In the genomic region with DNA sequence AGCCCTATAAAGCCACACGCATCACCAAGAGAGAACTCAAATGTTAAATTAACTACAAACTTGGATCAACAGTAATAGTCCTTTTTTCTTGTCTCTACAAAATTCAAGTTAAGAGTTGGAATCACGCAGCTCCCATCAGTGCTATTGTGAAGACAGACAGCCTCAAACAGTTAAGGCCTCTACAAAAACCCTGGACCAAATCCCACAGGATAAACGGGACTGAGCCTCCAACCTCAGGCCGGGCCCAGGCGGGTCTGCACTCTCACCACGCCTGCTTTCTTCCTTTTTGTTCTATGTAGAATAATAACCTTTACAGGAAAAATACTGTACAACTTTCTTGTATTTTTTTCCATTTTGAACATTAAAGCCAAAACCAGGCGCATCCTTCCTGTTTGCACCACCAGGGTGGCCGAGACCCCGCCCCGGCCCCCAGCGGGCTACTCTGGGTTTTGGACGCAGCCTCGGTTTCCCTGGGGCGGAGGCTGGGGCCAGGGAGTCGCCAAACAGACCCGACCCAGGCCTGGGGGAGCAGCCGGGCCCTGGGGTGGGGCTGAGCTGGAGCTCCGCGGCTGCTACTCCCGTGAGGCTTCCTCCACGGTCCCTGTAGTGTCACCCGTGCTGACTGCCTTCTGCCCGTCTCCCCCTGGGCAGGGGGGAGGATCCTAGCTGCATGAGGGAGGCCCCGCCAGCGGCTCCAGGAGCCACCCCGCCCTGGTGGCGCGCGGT, we compare ENCODE assay signal across 12 cellular contexts.
DNase-seq lines count a peak whose midpoint lies in the region; ATAC-seq, FAIRE-seq and TF ChIP-seq lines count a peak whose summit lies in the region.
"Had no signal": no experiment of that assay in that cellular context is flagged by ENCODE, and none has a peak within 500 bp of the region (broad histone marks: within the 10 kb centered on the region; RNA-seq: fewer than 3 reads in every experiment).

No MANE protein-coding gene starts in this region.

- H3K9me3 Mint-ChIP-seq in activated naive CD8-positive, alpha-beta T cell treated with anti-CD3 and anti-CD28 coated beads, Interleukin-2, amount 10 ng/mL, durations not matched to agents 7 days and 5 days: no peaks in the 10 kb centered on the region
- no peaks in the 10 kb centered on the region for H3K9me3 Mint-ChIP-seq in activated naive CD8-positive, alpha-beta T cell treated with anti-CD3 and anti-CD28 coated beads, Interleukin-2, amount 50 U/mL, for 24 hours
- H3K9me3 Mint-ChIP-seq in astrocyte (ENCODE audit: unreplicated experiment): no peaks in the 10 kb centered on the region
- H3K9me3 Mint-ChIP-seq: stimulated activated naive B cell treated with anti-CD40 and anti-IgM and Interleukin-4, amounts not matched to agents 10 μg/mL and 1 μg/mL and 100 μg/mL, for 72 hours had no signal

- no peak overlapping the region for H3K18ac ChIP-seq in mesenchymal stem cell (ENCODE audit: low read depth in 1 of 2, low read length in 2 of 2)

- peak overlapping the region; percentile 23 for H3K4me3 ChIP-seq in astrocyte (ENCODE audit: insufficient read depth, low read depth, low read length)
- peak overlapping the region in 1 of 2 experiments; percentile 51 for H3K4me3 ChIP-seq in mesenchymal stem cell (ENCODE audit: insufficient read depth in 1 of 2, low read depth in 1 of 2, low read length in 2 of 2)
- peak overlapping the region; percentile 17 to 56 (median 31) for H3K4me3 ChIP-seq in tibial nerve
- H3K4me3 ChIP-seq: K562 had no signal

- peak overlapping the region; percentile 9 for H2BK15ac ChIP-seq in mesenchymal stem cell (ENCODE audit: low read depth, poor library complexity, severe bottlenecking)

- no peak overlapping the region for H2BK120ac ChIP-seq in mesenchymal stem cell (ENCODE audit: low read depth, low read length)

- H3K36me3 Mint-ChIP-seq in activated naive CD8-positive, alpha-beta T cell treated with anti-CD3 and anti-CD28 coated beads, Interleukin-2, amount 10 ng/mL, durations not matched to agents 7 days and 5 days: no peaks in the 10 kb centered on the region
- H3K36me3 Mint-ChIP-seq in activated naive CD8-positive, alpha-beta T cell treated with anti-CD3 and anti-CD28 coated beads, Interleukin-2, amount 50 U/mL, for 24 hours (ENCODE audit: low read depth): peaks cover 1% of the 10 kb centered on the region
- no peaks in the 10 kb centered on the region for H3K36me3 Mint-ChIP-seq in astrocyte (ENCODE audit: low read depth, unreplicated experiment)

- H3K79me1 ChIP-seq in mesenchymal stem cell (replicated peaks; ENCODE audit: low read length, poor library complexity, severe bottlenecking): no peaks in the 10 kb centered on the region

- no peak overlapping the region for H3K14ac ChIP-seq in mesenchymal stem cell (ENCODE audit: low read length in 2 of 2)

- POLR2A ChIA-PET in activated naive CD8-positive, alpha-beta T cell treated with anti-CD3 and anti-CD28 coated beads, Interleukin-2, amount 10 ng/mL, durations not matched to agents 7 days and 5 days (lab: Charles Lee): no interaction called here

- no peak overlapping the region for H4K8ac ChIP-seq in mesenchymal stem cell (ENCODE audit: low read length)

- H3K9ac ChIP-seq in astrocyte (ENCODE audit: low read length) (no peak overlapping the region), mesenchymal stem cell (ENCODE audit: low read length) (no peak overlapping the region)

- H3K4me1 Mint-ChIP-seq in activated naive CD8-positive, alpha-beta T cell treated with anti-CD3 and anti-CD28 coated beads, Interleukin-2, amount 10 ng/mL, durations not matched to agents 7 days and 5 days: no peaks in the 10 kb centered on the region
- peaks cover 2% of the 10 kb centered on the region for H3K4me1 Mint-ChIP-seq in activated naive CD8-positive, alpha-beta T cell treated with anti-CD3 and anti-CD28 coated beads, Interleukin-2, amount 50 U/mL, for 24 hours
- no peaks in the 10 kb centered on the region for H3K4me1 Mint-ChIP-seq in astrocyte (ENCODE audit: low read depth, unreplicated experiment)
- H3K4me1 Mint-ChIP-seq: stimulated activated naive B cell treated with anti-CD40 and anti-IgM and Interleukin-4, amounts not matched to agents 10 μg/mL and 1 μg/mL and 100 μg/mL, for 72 hours had no signal

- no peak overlapping the region for H3K23ac ChIP-seq in mesenchymal stem cell (ENCODE audit: low read length in 2 of 2)

- H3K4me1 ChIP-seq in astrocyte (ENCODE audit: insufficient read depth, low read length) (no peaks in the 10 kb centered on the region), mesenchymal stem cell (ENCODE audit: control insufficient read depth, insufficient read depth, low read depth, low read length) (peaks cover 30% of the 10 kb centered on the region), tibial nerve (peaks cover 0 to 51% (median 12%) of the 10 kb centered on the region in 4 donors)

- H4K91ac ChIP-seq in mesenchymal stem cell (ENCODE audit: low read length): no peak overlapping the region

- peak; percentile 16 for ATAC-seq in activated naive CD8-positive, alpha-beta T cell treated with anti-CD3 and anti-CD28 coated beads, Interleukin-2, amount 10 ng/mL, durations not matched to agents 7 days and 5 days (ENCODE audit: low read depth)
- ATAC-seq in activated naive CD8-positive, alpha-beta T cell treated with anti-CD3 and anti-CD28 coated beads, Interleukin-2, amount 50 U/mL, for 24 hours: no peak
- no peak for ATAC-seq in GM21528 (IDR thresholded peaks at IDR 0.05; ENCODE audit: low FRiP score, unreplicated experiment)
- ATAC-seq in GM21526 (IDR thresholded peaks at IDR 0.05; ENCODE audit: low FRiP score, unreplicated experiment): no peak
- ATAC-seq: K562 had no signal

- TF ChIP-seq POLR2A in tibial nerve (IDR thresholded peaks at IDR 0.05): no peak

- H3K4me3 Mint-ChIP-seq in activated naive CD8-positive, alpha-beta T cell treated with anti-CD3 and anti-CD28 coated beads, Interleukin-2, amount 10 ng/mL, durations not matched to agents 7 days and 5 days: no peak overlapping the region
- H3K4me3 Mint-ChIP-seq in activated naive CD8-positive, alpha-beta T cell treated with anti-CD3 and anti-CD28 coated beads, Interleukin-2, amount 50 U/mL, for 24 hours: no peak overlapping the region
- no peak overlapping the region for H3K4me3 Mint-ChIP-seq in astrocyte (ENCODE audit: unreplicated experiment)
- H3K4me3 Mint-ChIP-seq: stimulated activated naive B cell treated with anti-CD40 and anti-IgM and Interleukin-4, amounts not matched to agents 10 μg/mL and 1 μg/mL and 100 μg/mL, for 72 hours had no signal

- TF ChIP-seq CTCF in astrocyte (IDR thresholded peaks at IDR 0.05; ENCODE audit: insufficient read depth, low read depth, low read length) (no peak), tibial nerve (IDR thresholded peaks at IDR 0.05) (no peak)

- no peaks in the 10 kb centered on the region for H3K36me3 ChIP-seq in astrocyte (ENCODE audit: insufficient read depth, low read length)
- peaks cover 0 to 15% of the 10 kb centered on the region in 2 experiments for H3K36me3 ChIP-seq in mesenchymal stem cell (ENCODE audit: control insufficient read depth in 1 of 2, insufficient read depth in 2 of 2, low read depth in 1 of 2, low read length in 2 of 2)
- H3K36me3 ChIP-seq in tibial nerve: no peaks in the 10 kb centered on the region

- H2BK5ac ChIP-seq in mesenchymal stem cell (ENCODE audit: low read depth, low read length, poor library complexity, severe bottlenecking): no peak overlapping the region

- WGBS in mesenchymal stem cell: 51% methylated on average over 23 of the region's 29 CpGs
- 33 to 46% methylated on average over 17 to 26 of the region's 29 CpGs for WGBS in tibial nerve, 2 donors

- peak overlapping the region; percentile 66 for H3K4me2 ChIP-seq in astrocyte (ENCODE audit: low read length)
- H3K4me2 ChIP-seq in mesenchymal stem cell (ENCODE audit: low read length, poor library complexity, severe bottlenecking): peak overlapping the region; percentile 76

- H3K9me3 ChIP-seq in astrocyte (ENCODE audit: insufficient read depth, low read depth, low read length): peaks cover 6% of the 10 kb centered on the region
- H3K9me3 ChIP-seq in mesenchymal stem cell (ENCODE audit: control insufficient read depth, low read length): no peaks in the 10 kb centered on the region
- H3K9me3 ChIP-seq in tibial nerve: no peaks in the 10 kb centered on the region

- H3K27me3 ChIP-seq in astrocyte (ENCODE audit: insufficient read depth, low read length) (peaks cover 8% of the 10 kb centered on the region), mesenchymal stem cell (ENCODE audit: control insufficient read depth in 1 of 2, insufficient read depth in 1 of 2, low read length in 2 of 2) (peaks cover 0 to 33% of the 10 kb centered on the region in 2 experiments), tibial nerve (peaks cover 0 to 38% of the 10 kb centered on the region in 2 donors)

- H3K27me3 Mint-ChIP-seq in activated naive CD8-positive, alpha-beta T cell treated with anti-CD3 and anti-CD28 coated beads, Interleukin-2, amount 10 ng/mL, durations not matched to agents 7 days and 5 days: peaks cover 1% of the 10 kb centered on the region
- H3K27me3 Mint-ChIP-seq in activated naive CD8-positive, alpha-beta T cell treated with anti-CD3 and anti-CD28 coated beads, Interleukin-2, amount 50 U/mL, for 24 hours: peaks cover 4% of the 10 kb centered on the region
- H3K27me3 Mint-ChIP-seq in astrocyte (ENCODE audit: low read depth, unreplicated experiment): peaks cover 6% of the 10 kb centered on the region

- no peak for FAIRE-seq in astrocyte (lab: Jason Lieb, UNC)
- FAIRE-seq: K562 had no signal

- no peak overlapping the region for H3K27ac ChIP-seq in astrocyte (ENCODE audit: low read depth, low read length)
- H3K27ac ChIP-seq in mesenchymal stem cell (ENCODE audit: low read length, poor library complexity, severe bottlenecking): no peak overlapping the region
- H3K27ac ChIP-seq in tibial nerve: peak overlapping the region in 2 of 4 donors; percentile 44 to 76

- H3K4ac ChIP-seq in mesenchymal stem cell (ENCODE audit: low read depth in 1 of 2, low read length in 2 of 2): no peak overlapping the region

- no peak overlapping the region for H2BK12ac ChIP-seq in mesenchymal stem cell (ENCODE audit: low read length in 2 of 2)

- no peak overlapping the region for H3K27ac Mint-ChIP-seq in activated naive CD8-positive, alpha-beta T cell treated with anti-CD3 and anti-CD28 coated beads, Interleukin-2, amount 10 ng/mL, durations not matched to agents 7 days and 5 days
- no peak overlapping the region for H3K27ac Mint-ChIP-seq in activated naive CD8-positive, alpha-beta T cell treated with anti-CD3 and anti-CD28 coated beads, Interleukin-2, amount 50 U/mL, for 24 hours
- H3K27ac Mint-ChIP-seq in astrocyte (ENCODE audit: unreplicated experiment): no peak overlapping the region

- no peak for DNase-seq in activated naive CD8-positive, alpha-beta T cell treated with anti-CD3 and anti-CD28 coated beads, Interleukin-2, amount 10 ng/mL, durations not matched to agents 7 days and 5 days
- no peak for DNase-seq in activated naive CD8-positive, alpha-beta T cell treated with anti-CD3 and anti-CD28 coated beads, Interleukin-2, amount 50 U/mL, for 24 hours
- DNase-seq in astrocyte (ENCODE audit: low read depth): no peak
- DNase-seq in mesenchymal stem cell: no peak
- peak in 1 of 2 donors; percentile 9 for DNase-seq in tibial nerve (ENCODE audit: low spot score in 2 of 2)
- no peak for DNase-seq in NCI-H146 (lab: John Stamatoyannopoulos, UW)
- DNase-seq: activated CD8-positive, alpha-beta memory T cell treated with anti-CD3 and anti-CD28 coated beads for 24 hours; amniotic stem cell; stimulated activated naive B cell treated with anti-CD40 and anti-IgM and Interleukin-4, amounts not matched to agents 10 μg/mL and 1 μg/mL and 100 μg/mL, for 72 hours had no signal

- no peak for TF ChIP-seq EP300 in tibial nerve (IDR thresholded peaks at IDR 0.05)

- H3K79me2 ChIP-seq in astrocyte (ENCODE audit: insufficient read depth, low read length): no peaks in the 10 kb centered on the region

- H4K20me1 ChIP-seq in astrocyte (ENCODE audit: insufficient read depth, low read length): no peaks in the 10 kb centered on the region

- H2AK5ac ChIP-seq in mesenchymal stem cell (ENCODE audit: low read length, severe bottlenecking): no peak overlapping the region

- H2AFZ ChIP-seq in astrocyte (ENCODE audit: low read depth, low read length) (peak overlapping the region; percentile 10), mesenchymal stem cell (ENCODE audit: low read depth, low read length) (no peak overlapping the region)
